ENCODE assay signal across 8 cellular contexts in genomic region chr13:27251166-27252088, GRCh38. TPM values are rescaled to one million over a fixed set of nuclear protein-coding genes. Genes with fewer than 3 reads are reported as not detected.
DNase-seq lines count a peak whose midpoint lies in the region; ATAC-seq and TF ChIP-seq lines count a peak whose summit lies in the region.

Gene RPL21, plus strand, starts transcription at chr13:27251558. Its CDS starts 2,219 bp downstream, at chr13:27253777.

- H3K9me3 ChIP-seq in prostate gland: no peaks in the 10 kb centered on the region

- H3K4me3 ChIP-seq in prostate gland (peak within 1 kb of the TSS; percentile 79 to 82), urinary bladder (ENCODE audit: low read depth, low read length) (peak within 1 kb of the TSS; percentile 85)

- DNase-seq in GM13977 (ENCODE audit: low spot score): peak; percentile 87
- peak; percentile 75 for DNase-seq in NCI-H146 treated with DMSO at 0.1 percent for 48 hours (lab: John Stamatoyannopoulos, UW; ENCODE audit: unreplicated experiment)
- peak; percentile 76 to 96 (median 88) for DNase-seq in T-helper 2 cell
- DNase-seq in left ventricle myocardium superior: peak; percentile 97
- peak; percentile 93 for DNase-seq in prostate gland (ENCODE audit: low spot score)

- ATAC-seq in HG02870 (IDR thresholded peaks at IDR 0.05; ENCODE audit: unreplicated experiment): peak; percentile 93
- peak; percentile 99 for ATAC-seq in left ventricle myocardium superior

- TF ChIP-seq POLR2A in prostate gland (IDR thresholded peaks at IDR 0.05): peak; percentile 57

- in situ Hi-C loops in GM13977 (cut with MboI; ENCODE audit: low pct_unique_long_range_greater_than_20kb, low sequenced_read_pairs, unreplicated experiment): no loop called here

- no peak for TF ChIP-seq CTCF in GM13977 (IDR thresholded peaks at IDR 0.05; ENCODE audit: extremely low read depth, insufficient read depth, missing control alignments)
- peak in 1 of 4 experiments; percentile 15 for TF ChIP-seq CTCF in prostate gland (IDR thresholded peaks at IDR 0.05)

- H3K36me3 ChIP-seq in prostate gland (no peaks in the 10 kb centered on the region), urinary bladder (ENCODE audit: insufficient read depth) (peaks cover 2% of the 10 kb centered on the region)

- intact Hi-C loops in left ventricle myocardium superior (cut with micrococcal nuclease) (no loop called here), prostate gland (cut with DNase I) (loop anchor here (2.0 to 10.0 kb wide), 3 partner anchors 19 to 173 kb away; partner anchors contain the start of genes GTF3A, RASL11A and USP12)

- H3K27me3 ChIP-seq in prostate gland (replicated peaks; ENCODE audit: insufficient read depth): no peaks in the 10 kb centered on the region

- H3K4me1 ChIP-seq in prostate gland (replicated peaks): peaks cover 3% of the 10 kb centered on the region
- peaks cover 2% of the 10 kb centered on the region for H3K4me1 ChIP-seq in urinary bladder (ENCODE audit: insufficient read depth)

- under 1% methylated on average over 69 of the region's 69 CpGs for WGBS in prostate gland
- WGBS in urinary bladder: under 1% methylated on average over 69 of the region's 69 CpGs

- H3K27ac ChIP-seq in angular gyrus (ENCODE audit: low read depth, low read length) (peak within 1 kb of the TSS; percentile 98), prostate gland (peak within 1 kb of the TSS; percentile 93 to 96), urinary bladder (ENCODE audit: low read depth) (peak within 1 kb of the TSS; percentile 92)

RNA-seq across cellular contexts. Expression of gene RPL21, which starts in this region (rescaled TPM):
- total RNA-seq in left ventricle myocardium superior (663 TPM), prostate gland (1,000 to 10,000 TPM in 1 of 2 donors, 100 to 1,000 TPM in 1; 338 to 1,109 TPM), urinary bladder (1,344 TPM)
- 2,169 TPM for polyA plus RNA-seq in urinary bladder

Comparison
In these comparisons a context has a peak if more than half of its experiments do, and no peak if none do; other contexts are left out.
1. Peak in every context shown above with its lines: DNase-seq, ATAC-seq, H3K4me3 ChIP-seq and H3K27ac ChIP-seq.